In genomic region chr2:104856973-104857261, GRCh38 we compare ENCODE assay signal across 9 cellular contexts. TPM values are rescaled to one million over a fixed set of nuclear protein-coding genes. Genes with fewer than 3 reads are reported as not detected.
DNase-seq lines count a peak whose midpoint lies in the region; ATAC-seq lines count a peak whose summit lies in the region.
"Had no signal": no experiment of that assay in that cellular context is flagged by ENCODE, and none has a peak within 500 bp of the region (broad histone marks: within the 10 kb centered on the region; RNA-seq: fewer than 3 reads in every experiment).

No MANE protein-coding gene starts in this region.

- H3K4me3 ChIP-seq in iPS-18a (ENCODE audit: low read length) (peak overlapping the region; percentile 22), subcutaneous abdominal adipose tissue (ENCODE audit: low read depth in 1 of 5, low read length in 5 of 5) (peak overlapping the region; percentile 15 to 52 (median 41))

- H3K36me3 ChIP-seq in iPS-18a (ENCODE audit: control insufficient read depth, low read depth, low read length) (no peaks in the 10 kb centered on the region), subcutaneous abdominal adipose tissue (ENCODE audit: control insufficient read depth in 5 of 5, insufficient read depth in 5 of 5, low read length in 5 of 5) (no peaks in the 10 kb centered on the region)
- H3K36me3 ChIP-seq: BE2C had no signal

- CTCF ChIA-PET in activated naive CD4-positive, alpha-beta T cell treated with anti-CD3 and anti-CD28 coated beads for 36 hours (lab: Charles Lee): no interaction called here
- CTCF ChIA-PET in activated CD4-positive, alpha-beta memory T cell treated with anti-CD3 and anti-CD28 coated beads for 36 hours (lab: Charles Lee): no interaction called here

- H3K4me3 Mint-ChIP-seq in activated naive CD4-positive, alpha-beta T cell treated with anti-CD3 and anti-CD28 coated beads for 36 hours: peak overlapping the region; percentile 57
- H3K4me3 Mint-ChIP-seq in activated CD4-positive, alpha-beta memory T cell treated with anti-CD3 and anti-CD28 coated beads for 36 hours: peak overlapping the region; percentile 52

- ATAC-seq in HG02798 (IDR thresholded peaks at IDR 0.05; ENCODE audit: poor library complexity, unreplicated experiment) (no peak), HG03571 (IDR thresholded peaks at IDR 0.05; ENCODE audit: unreplicated experiment) (no peak)

- H3K4me1 Mint-ChIP-seq in activated naive CD4-positive, alpha-beta T cell treated with anti-CD3 and anti-CD28 coated beads for 36 hours (ENCODE audit: low read depth): peaks cover 36% of the 10 kb centered on the region
- H3K4me1 Mint-ChIP-seq in activated CD4-positive, alpha-beta memory T cell treated with anti-CD3 and anti-CD28 coated beads for 36 hours (ENCODE audit: low read depth): peaks cover 33% of the 10 kb centered on the region

- H3K27ac ChIP-seq in iPS-18a (ENCODE audit: low read length) (no peak overlapping the region), subcutaneous abdominal adipose tissue (ENCODE audit: low read depth, low read length) (no peak overlapping the region)

- H3K9me3 Mint-ChIP-seq in activated naive CD4-positive, alpha-beta T cell treated with anti-CD3 and anti-CD28 coated beads for 36 hours: peaks cover 2% of the 10 kb centered on the region
- H3K9me3 Mint-ChIP-seq in activated CD4-positive, alpha-beta memory T cell treated with anti-CD3 and anti-CD28 coated beads for 36 hours: peaks cover 2% of the 10 kb centered on the region

- H3K9ac ChIP-seq in iPS-18a (ENCODE audit: low read length) (no peak overlapping the region), subcutaneous abdominal adipose tissue (ENCODE audit: low read length in 5 of 5) (no peak overlapping the region)

- H3K9me3 ChIP-seq in iPS-18a (ENCODE audit: control insufficient read depth, low read depth, low read length) (no peaks in the 10 kb centered on the region), subcutaneous abdominal adipose tissue (ENCODE audit: control insufficient read depth in 5 of 5, low read length in 5 of 5) (no peaks in the 10 kb centered on the region)
- H3K9me3 ChIP-seq: BE2C had no signal

- DNase-seq in activated naive CD4-positive, alpha-beta T cell treated with anti-CD3 and anti-CD28 coated beads for 36 hours: no peak
- no peak for DNase-seq in activated naive CD4-positive, alpha-beta T cell (lab: John Stamatoyannopoulos, UW)
- no peak for DNase-seq in activated CD4-positive, alpha-beta memory T cell treated with anti-CD3 and anti-CD28 coated beads for 36 hours
- DNase-seq in NCI-H1092 (lab: John Stamatoyannopoulos, UW): no peak
- DNase-seq: BE2C had no signal

- POLR2A ChIA-PET in activated CD4-positive, alpha-beta memory T cell treated with anti-CD3 and anti-CD28 coated beads for 36 hours (lab: Charles Lee): no interaction called here

- intact Hi-C loops in activated naive CD4-positive, alpha-beta T cell treated with anti-CD3 and anti-CD28 coated beads for 36 hours (cut with micrococcal nuclease): no loop called here
- intact Hi-C loops in activated CD4-positive, alpha-beta memory T cell treated with anti-CD3 and anti-CD28 coated beads for 36 hours (cut with micrococcal nuclease): no loop called here

- H3K27me3 ChIP-seq in iPS-18a (ENCODE audit: control insufficient read depth, insufficient read depth, low read length) (peaks cover 84% of the 10 kb centered on the region), subcutaneous abdominal adipose tissue (ENCODE audit: control insufficient read depth in 5 of 5, insufficient read depth in 4 of 5, low read length in 5 of 5) (peaks cover 47 to 68% (median 58%) of the 10 kb centered on the region in 5 donors)

- no peak overlapping the region for H3K27ac Mint-ChIP-seq in activated naive CD4-positive, alpha-beta T cell treated with anti-CD3 and anti-CD28 coated beads for 36 hours
- H3K27ac Mint-ChIP-seq in activated CD4-positive, alpha-beta memory T cell treated with anti-CD3 and anti-CD28 coated beads for 36 hours: no peak overlapping the region

- H3K4me1 ChIP-seq in iPS-18a (ENCODE audit: control insufficient read depth, low read depth, low read length): peaks cover 14% of the 10 kb centered on the region
- H3K4me1 ChIP-seq in subcutaneous abdominal adipose tissue (ENCODE audit: control insufficient read depth in 5 of 5, insufficient read depth in 5 of 5, low read length in 5 of 5): peaks cover 0 to 43% (median 39%) of the 10 kb centered on the region in 5 donors
- H3K4me1 ChIP-seq: BE2C had no signal

- H3K27me3 Mint-ChIP-seq in activated naive CD4-positive, alpha-beta T cell treated with anti-CD3 and anti-CD28 coated beads for 36 hours (ENCODE audit: low read depth): peaks cover 71% of the 10 kb centered on the region
- peaks cover 69% of the 10 kb centered on the region for H3K27me3 Mint-ChIP-seq in activated CD4-positive, alpha-beta memory T cell treated with anti-CD3 and anti-CD28 coated beads for 36 hours

- H3K36me3 Mint-ChIP-seq in activated naive CD4-positive, alpha-beta T cell treated with anti-CD3 and anti-CD28 coated beads for 36 hours (ENCODE audit: low read depth): peaks cover 5% of the 10 kb centered on the region
- peaks cover 5% of the 10 kb centered on the region for H3K36me3 Mint-ChIP-seq in activated CD4-positive, alpha-beta memory T cell treated with anti-CD3 and anti-CD28 coated beads for 36 hours

RNA-seq across cellular contexts. Expression of gene POU3F3, which starts 3.0 kb away (rescaled TPM):
- not detected for total RNA-seq in activated naive CD4-positive, alpha-beta T cell treated with anti-CD3 and anti-CD28 coated beads for 36 hours
- total RNA-seq in activated CD4-positive, alpha-beta memory T cell treated with anti-CD3 and anti-CD28 coated beads for 36 hours: not detected
